8 cellular contexts compared by ENCODE assay signal in genomic region chr12:39441189-39441962, GRCh38. TPM values are rescaled to one million over a fixed set of nuclear protein-coding genes. Genes with fewer than 3 reads are reported as not detected.
DNase-seq lines count a peak whose midpoint lies in the region; ATAC-seq and TF ChIP-seq lines count a peak whose summit lies in the region.

No MANE protein-coding gene starts in this region.

- peak overlapping the region; percentile 75 for H3K4me3 ChIP-seq in HUES64 (ENCODE audit: low read length)
- H3K4me3 ChIP-seq in naive thymus-derived CD4-positive, alpha-beta T cell (ENCODE audit: low read length), result peak overlapping the region; percentile 75

- POLR2A ChIA-PET in naive thymus-derived CD4-positive, alpha-beta T cell (lab: Charles Lee), result no interaction called here

- H3K36me3 Mint-ChIP-seq in naive thymus-derived CD4-positive, alpha-beta T cell, result peaks cover 0 to 2% (median 0%) of the 10 kb centered on the region in 5 donors

- peak overlapping the region in 3 of 9 donors; percentile 83 to 94 (median 93) for H3K27ac Mint-ChIP-seq in naive thymus-derived CD4-positive, alpha-beta T cell

- ATAC-seq in naive thymus-derived CD4-positive, alpha-beta T cell, result no peak
- no peak for ATAC-seq in GM18867 (IDR thresholded peaks at IDR 0.05; ENCODE audit: unreplicated experiment)
- no peak for ATAC-seq in HG03342 (IDR thresholded peaks at IDR 0.05; ENCODE audit: unreplicated experiment)

- no peak for DNase-seq in naive thymus-derived CD4-positive, alpha-beta T cell
- no peak for DNase-seq in NOMO-1 treated with dmso at 0.1 percent for 144 hours (lab: John Stamatoyannopoulos, UW; ENCODE audit: unreplicated experiment)
- no peak for DNase-seq in central memory CD4-positive, alpha-beta T cell

- peaks cover 4 to 23% (median 10%) of the 10 kb centered on the region in 5 donors for H3K27me3 Mint-ChIP-seq in naive thymus-derived CD4-positive, alpha-beta T cell

- H3K9ac ChIP-seq in HUES64 (ENCODE audit: low read depth, low read length), result peak overlapping the region; percentile 84; the same call in 1 of the 2 replicates

- no peak for TF ChIP-seq CTCF in C4-2B (conservative IDR thresholded peaks at IDR 0.05)

- H3K9me3 ChIP-seq in HUES64 (ENCODE audit: insufficient read depth, low read depth, low read length), result no peaks in the 10 kb centered on the region
- no peaks in the 10 kb centered on the region for H3K9me3 ChIP-seq in naive thymus-derived CD4-positive, alpha-beta T cell (ENCODE audit: control insufficient read depth in 2 of 3, low read length in 3 of 3)

- H3K4me3 Mint-ChIP-seq in naive thymus-derived CD4-positive, alpha-beta T cell, result peak overlapping the region; percentile 86 to 98 (median 92)

- CTCF ChIA-PET in naive thymus-derived CD4-positive, alpha-beta T cell (lab: Charles Lee), result no interaction called here

- 47% methylated on average over 3 of the region's 5 CpGs for WGBS in HUES64

- H3K4me1 ChIP-seq in HUES64 (ENCODE audit: insufficient read depth, low read length), result peaks cover 36% of the 10 kb centered on the region
- peaks cover 9 to 10% of the 10 kb centered on the region in 2 donors for H3K4me1 ChIP-seq in naive thymus-derived CD4-positive, alpha-beta T cell (ENCODE audit: control insufficient read depth in 2 of 2, insufficient read depth in 2 of 2, low read length in 2 of 2)

- no peaks in the 10 kb centered on the region for H3K36me3 ChIP-seq in HUES64 (ENCODE audit: insufficient read depth, low read length)
- H3K36me3 ChIP-seq in naive thymus-derived CD4-positive, alpha-beta T cell (ENCODE audit: control insufficient read depth in 2 of 3, insufficient read depth in 3 of 3, low read length in 3 of 3), result peaks cover 0 to 5% (median 0%) of the 10 kb centered on the region in 3 experiments

- no peaks in the 10 kb centered on the region for H3K9me3 Mint-ChIP-seq in naive thymus-derived CD4-positive, alpha-beta T cell

- intact Hi-C loops in naive thymus-derived CD4-positive, alpha-beta T cell (cut with micrococcal nuclease), result loop anchor here (5.0 to 10.0 kb wide), 5 partner anchors 69 to 1127 kb away; partner anchors contain the start of genes ALG10B (in 1 of the 2) and CPNE8 (in 1 of the 2)

- H3K27ac ChIP-seq in C4-2B, result peak overlapping the region; percentile 93; the same call in 1 of the 2 replicates
- H3K27ac ChIP-seq in HUES64 (ENCODE audit: low read depth, low read length), result peak overlapping the region; percentile 3; the same call in 1 of the 2 replicates
- peak overlapping the region; percentile 96 for H3K27ac ChIP-seq in cingulate gyrus (ENCODE audit: low read depth, low read length)
- H3K27ac ChIP-seq in naive thymus-derived CD4-positive, alpha-beta T cell (ENCODE audit: low read depth, low read length), result no peak overlapping the region

- peaks cover 10 to 28% (median 13%) of the 10 kb centered on the region in 7 donors for H3K4me1 Mint-ChIP-seq in naive thymus-derived CD4-positive, alpha-beta T cell

- H3K27me3 ChIP-seq in HUES64 (ENCODE audit: insufficient read depth, low read length), result peaks cover 10% of the 10 kb centered on the region
- H3K27me3 ChIP-seq in naive thymus-derived CD4-positive, alpha-beta T cell (ENCODE audit: control insufficient read depth in 2 of 2, insufficient read depth in 2 of 2, low read length in 2 of 2), result no peaks in the 10 kb centered on the region

RNA-seq across cellular contexts. Expression of gene KIF21A, which starts 1.5 kb away (rescaled TPM):
- polyA plus RNA-seq in HUES64 (2013, experiment 1 of 2), result 37.6 TPM
- polyA plus RNA-seq in HUES64 (2013, experiment 2 of 2), result 37.0 TPM
- 10 to 100 TPM in 2 of 5 experiments, 1 to 10 TPM in 3; 5.0 to 12.0 (median 9.3) TPM for total RNA-seq in naive thymus-derived CD4-positive, alpha-beta T cell
- polyA plus RNA-seq in naive thymus-derived CD4-positive, alpha-beta T cell, result 1 to 10 TPM; 1.7 to 2.8 TPM
